In genomic region chr6:166738361-166738760, GRCh38 we compare ENCODE assay signal across 22 cellular contexts.
"Had no signal": no experiment of that assay in that cellular context is flagged by ENCODE, and none has a peak within 500 bp of the region (broad histone marks: within the 10 kb centered on the region; RNA-seq: fewer than 3 reads in every experiment).

No MANE protein-coding gene starts in this region.

- H3K27ac ChIP-seq: Peyer's patch had no signal

- H3K9me3 ChIP-seq: MG63, Peyer's patch had no signal

- H3K36me3 Mint-ChIP-seq: activated naive CD8-positive, alpha-beta T cell had no signal

- H3K4me3 Mint-ChIP-seq: activated B cell treated with CpG ODN at 0.5 μM for 24 hours; activated CD4-positive, alpha-beta T cell treated with anti-CD3 and anti-CD28 coated beads for 36 hours; activated naive CD4-positive, alpha-beta T cell treated with anti-CD3 and anti-CD28 coated beads for 36 hours; activated naive CD8-positive, alpha-beta T cell; activated T-helper 17 cell treated with anti-CD3 and anti-CD28 coated beads, Interleukin-2, amount 50 U/mL, for 72 hours; T-helper 1 cell treated with Interleukin-12 subunit alpha and Interleukin-12 subunit beta and Interleukin-4 antibody, amounts not matched to agents 30 μg/mL and 1 μg/mL, for 36 hours had no signal

- H3K4me3 ChIP-seq: MG63, Peyer's patch had no signal

- H3K36me3 ChIP-seq: MG63, Peyer's patch had no signal

- H3K27me3 ChIP-seq: MG63, Peyer's patch had no signal

- DNase-seq: activated B cell treated with CpG ODN at 0.5 μM for 24 hours; activated CD4-positive, alpha-beta T cell treated with anti-CD3 and anti-CD28 coated beads for 36 hours; activated CD4-positive, alpha-beta T cell treated with anti-CD3 and anti-CD28 coated beads, Interleukin-2, amount 50 U/mL, for 1 hour; activated gamma-delta T cell; activated naive CD4-positive, alpha-beta T cell treated with anti-CD3 and anti-CD28 coated beads for 36 hours; activated T-cell treated with anti-CD3 and anti-CD28 coated beads for 4 hours; activated T-cell treated with anti-CD3 and anti-CD28 coated beads, Interleukin-2, amount 50 U/mL, for 48 hours; caudate nucleus; MG63; MV-4-11; NCI-H1092 treated with DMSO at 0.1 percent for 48 hours; NCI-H1417 treated with DMSO at 0.1 percent for 48 hours; NCI-H1694 treated with DMSO at 0.1 percent for 48 hours; NCI-H2029 treated with DMSO at 0.1 percent for 48 hours; NCI-H510A treated with DMSO at 0.1 percent for 48 hours; NCI-H69; NK-92 treated with Interleukin-12 subunit alpha and Interleukin-12 subunit beta, amount 100 ng/mL, for 24 hours; Peyer's patch; SHP77 treated with DMSO at 0.1 percent for 48 hours had no signal

- H3K27ac Mint-ChIP-seq: activated B cell treated with CpG ODN at 0.5 μM for 24 hours; activated CD4-positive, alpha-beta T cell treated with anti-CD3 and anti-CD28 coated beads for 36 hours; activated naive CD4-positive, alpha-beta T cell treated with anti-CD3 and anti-CD28 coated beads for 36 hours; activated naive CD8-positive, alpha-beta T cell; activated T-helper 17 cell treated with anti-CD3 and anti-CD28 coated beads, Interleukin-2, amount 50 U/mL, for 72 hours; T-helper 1 cell treated with Interleukin-12 subunit alpha and Interleukin-12 subunit beta and Interleukin-4 antibody, amounts not matched to agents 30 μg/mL and 1 μg/mL, for 36 hours had no signal

- H3K27me3 Mint-ChIP-seq: activated B cell treated with CpG ODN at 0.5 μM for 24 hours; activated CD4-positive, alpha-beta T cell treated with anti-CD3 and anti-CD28 coated beads for 36 hours; activated naive CD8-positive, alpha-beta T cell; activated T-helper 17 cell treated with anti-CD3 and anti-CD28 coated beads, Interleukin-2, amount 50 U/mL, for 72 hours had no signal

- H3K4me1 Mint-ChIP-seq: activated B cell treated with CpG ODN at 0.5 μM for 24 hours; activated CD4-positive, alpha-beta T cell treated with anti-CD3 and anti-CD28 coated beads for 36 hours; activated T-helper 17 cell treated with anti-CD3 and anti-CD28 coated beads, Interleukin-2, amount 50 U/mL, for 72 hours had no signal

- ATAC-seq: activated CD4-positive, alpha-beta T cell treated with anti-CD3 and anti-CD28 coated beads for 36 hours; activated T-helper 17 cell treated with anti-CD3 and anti-CD28 coated beads, Interleukin-2, amount 50 U/mL, for 72 hours had no signal

- H3K9me3 Mint-ChIP-seq: activated B cell treated with CpG ODN at 0.5 μM for 24 hours; activated naive CD4-positive, alpha-beta T cell treated with anti-CD3 and anti-CD28 coated beads for 36 hours; activated T-helper 17 cell treated with anti-CD3 and anti-CD28 coated beads, Interleukin-2, amount 50 U/mL, for 72 hours; T-helper 1 cell treated with Interleukin-12 subunit alpha and Interleukin-12 subunit beta and Interleukin-4 antibody, amounts not matched to agents 30 μg/mL and 1 μg/mL, for 36 hours had no signal
